In genomic region chr6:158803733-158804143, GRCh38 we compare ENCODE assay signal across 8 cellular contexts. TPM values are rescaled to one million over a fixed set of nuclear protein-coding genes. Genes with fewer than 3 reads are reported as not detected.
A peak's percentile ranks its signal among the peaks of the same experiment; 100 is the strongest.
DNase-seq lines count a peak whose midpoint lies in the region; ATAC-seq and TF ChIP-seq lines count a peak whose summit lies in the region.

No MANE protein-coding gene starts in this region.

- H3K4me1 Mint-ChIP-seq in CD4-positive, CD25-positive, alpha-beta regulatory T cell: peaks cover 38 to 96% (median 84%) of the 10 kb centered on the region in 4 donors

- H3K36me3 ChIP-seq in CD4-positive, CD25-positive, alpha-beta regulatory T cell (ENCODE audit: control insufficient read depth, insufficient read depth, low read length): peaks cover 46% of the 10 kb centered on the region
- H3K36me3 ChIP-seq in SK-N-MC (ENCODE audit: insufficient read depth, low read length): peaks cover 10% of the 10 kb centered on the region; the same call in 1 of the 2 replicates
- H3K36me3 ChIP-seq in H7 (replicated peaks; ENCODE audit: control insufficient read depth, insufficient read depth, low read length): peaks cover 4% of the 10 kb centered on the region

- peak overlapping the region; percentile 72 for H3K4me3 ChIP-seq in CD4-positive, CD25-positive, alpha-beta regulatory T cell (ENCODE audit: low read depth, low read length)
- H3K4me3 ChIP-seq in SK-N-MC (0 out of 2 replicates have a peak overlapping the region, but pooled peaks have one; percentile 6), skin epidermis (no peak overlapping the region), H7 (ENCODE audit: insufficient read depth, low read depth, low read length) (no peak overlapping the region)

- no peaks in the 10 kb centered on the region for H3K27me3 ChIP-seq in CD4-positive, CD25-positive, alpha-beta regulatory T cell (ENCODE audit: control insufficient read depth, insufficient read depth, low read length)
- no peaks in the 10 kb centered on the region for H3K27me3 ChIP-seq in H7 (ENCODE audit: control insufficient read depth, insufficient read depth, low read length)

- DNase-seq in CD4-positive, CD25-positive, alpha-beta regulatory T cell: peak; percentile 49 to 83 (median 73)
- DNase-seq in SK-N-MC (ENCODE audit: low read depth, low spot score): no peak
- DNase-seq in erythroblast (lab: John Stamatoyannopoulos, UW): peak in 1 of 2 experiments; percentile 38
- DNase-seq in H7: no peak

- H3K4me1 ChIP-seq in CD4-positive, CD25-positive, alpha-beta regulatory T cell (ENCODE audit: control insufficient read depth, insufficient read depth, low read length, poor library complexity, severe bottlenecking): peaks cover 93% of the 10 kb centered on the region

- peak; percentile 35 for TF ChIP-seq POLR2A in erythroblast (IDR thresholded peaks at IDR 0.05; ENCODE audit: low read length)

- no peaks in the 10 kb centered on the region for H3K9me3 ChIP-seq in CD4-positive, CD25-positive, alpha-beta regulatory T cell (ENCODE audit: control insufficient read depth in 2 of 2, low read length in 2 of 2)
- no peaks in the 10 kb centered on the region for H3K9me3 ChIP-seq in SK-N-MC (ENCODE audit: low read depth, low read length)

- H3K27ac ChIP-seq in CD4-positive, CD25-positive, alpha-beta regulatory T cell (ENCODE audit: insufficient read depth, low read length, poor library complexity, severe bottlenecking): peak overlapping the region; percentile 84
- H3K27ac ChIP-seq in SK-N-MC: no peak overlapping the region
- H3K27ac ChIP-seq in skin epidermis: peak overlapping the region in 14 of 21 experiments; percentile 26 to 81 (median 59)

- H3K9me3 Mint-ChIP-seq in CD4-positive, CD25-positive, alpha-beta regulatory T cell: peaks cover 0 to 1% (median 0%) of the 10 kb centered on the region in 7 donors

- ATAC-seq in CD4-positive, CD25-positive, alpha-beta regulatory T cell (ENCODE audit: low read depth in 2 of 2): peak; percentile 66 to 69
- ATAC-seq in GM18858 (IDR thresholded peaks at IDR 0.05; ENCODE audit: unreplicated experiment) (peak; percentile 56), HG03103 (IDR thresholded peaks at IDR 0.05; ENCODE audit: low read depth, unreplicated experiment) (peak; percentile 48), HG02840 (IDR thresholded peaks at IDR 0.05; ENCODE audit: low FRiP score, unreplicated experiment) (no peak)

- peaks cover 44% of the 10 kb centered on the region for H3K36me3 Mint-ChIP-seq in CD4-positive, CD25-positive, alpha-beta regulatory T cell

- peak overlapping the region; percentile 90 to 93 (median 91) for H3K27ac Mint-ChIP-seq in CD4-positive, CD25-positive, alpha-beta regulatory T cell

- no peak overlapping the region for H3K9ac ChIP-seq in SK-N-MC (ENCODE audit: insufficient read length)

- H3K27me3 Mint-ChIP-seq in CD4-positive, CD25-positive, alpha-beta regulatory T cell: no peaks in the 10 kb centered on the region

- peak overlapping the region; percentile 63 to 89 (median 84) for H3K4me3 Mint-ChIP-seq in CD4-positive, CD25-positive, alpha-beta regulatory T cell

RNA-seq across cellular contexts. Expression of gene EZR, which starts 15.4 kb away (rescaled TPM):
- total RNA-seq in CD4-positive, CD25-positive, alpha-beta regulatory T cell: 559 TPM
- 100 to 1,000 TPM; 310 to 497 (median 365) TPM for polyA plus RNA-seq in CD4-positive, CD25-positive, alpha-beta regulatory T cell
- total RNA-seq in H7 (2014; rRNA removed; shearing (Covaris generic)): 203 and 216 TPM in 2 replicates

Comparison
In these comparisons a context has a peak if more than half of its experiments do, and no peak if none do; other contexts are left out.
1. DNase-seq: peak in CD4-positive, CD25-positive, alpha-beta regulatory T cell (3 of 3); none in SK-N-MC (single experiment) and H7 (single experiment).
2. H3K4me3 ChIP-seq: peak in CD4-positive, CD25-positive, alpha-beta regulatory T cell (single experiment) and SK-N-MC (single experiment); none in skin epidermis (0 of 7) and H7 (single experiment).